In genomic region chr19:35549174-35549788, GRCh38 we compare ENCODE assay signal across 9 cellular contexts. TPM values are rescaled to one million over a fixed set of nuclear protein-coding genes. Genes with fewer than 3 reads are reported as not detected.
DNase-seq lines count a peak whose midpoint lies in the region; ATAC-seq, FAIRE-seq and TF ChIP-seq lines count a peak whose summit lies in the region.
"Had no signal": no experiment of that assay in that cellular context is flagged by ENCODE, and none has a peak within 500 bp of the region (broad histone marks: within the 10 kb centered on the region; RNA-seq: fewer than 3 reads in every experiment).

No MANE protein-coding gene starts in this region.

- ATAC-seq in HG03095 (IDR thresholded peaks at IDR 0.05; ENCODE audit: unreplicated experiment) = no peak
- no peak for ATAC-seq in GM18870 (IDR thresholded peaks at IDR 0.05; ENCODE audit: unreplicated experiment)

- H3K79me2 ChIP-seq in endothelial cell of umbilical vein (ENCODE audit: control insufficient read depth, insufficient read depth, low read length) (peaks cover 15% of the 10 kb centered on the region), neural progenitor cell (ENCODE audit: low read depth) (peaks cover 27% of the 10 kb centered on the region)

- peaks cover 29% of the 10 kb centered on the region for H3K4me1 Mint-ChIP-seq in neural progenitor cell

- H3K4me3 ChIP-seq in endothelial cell of umbilical vein (replicated peaks in 1 of 3; ENCODE audit: insufficient read depth in 1 of 3, low read depth in 1 of 3, low read length in 3 of 3) = no peak overlapping the region
- H3K4me3 ChIP-seq in neural progenitor cell = no peak overlapping the region

- FAIRE-seq in endothelial cell of umbilical vein (lab: Jason Lieb, UNC) = peak; percentile 72

- no peak overlapping the region for H3K27ac ChIP-seq in endothelial cell of umbilical vein (ENCODE audit: insufficient read depth, low read depth, low read length)
- no peak overlapping the region for H3K27ac ChIP-seq in neural progenitor cell

- H2AFZ ChIP-seq in endothelial cell of umbilical vein (ENCODE audit: low read depth, low read length) = no peak overlapping the region
- no peak overlapping the region for H2AFZ ChIP-seq in neural progenitor cell (replicated peaks)

- H3K27ac Mint-ChIP-seq in neural progenitor cell = peak overlapping the region; percentile 20

- no peaks in the 10 kb centered on the region for H3K36me3 ChIP-seq in endothelial cell of umbilical vein (ENCODE audit: control insufficient read depth in 2 of 2, extremely low read depth in 1 of 2, insufficient read depth in 2 of 2, low read length in 2 of 2)
- no peaks in the 10 kb centered on the region for H3K36me3 ChIP-seq in neural progenitor cell

- H3K4me2 ChIP-seq in endothelial cell of umbilical vein (ENCODE audit: insufficient read depth, low read length) = no peak overlapping the region
- no peak overlapping the region for H3K4me2 ChIP-seq in neural progenitor cell

- no TSS peak for BruUV-seq in endothelial cell of umbilical vein (replicated peaks; lab: Mats Ljungman, UMichigan)

- H3K36me3 Mint-ChIP-seq in neural progenitor cell = peaks cover 3% of the 10 kb centered on the region

- peak overlapping the region; percentile 38 for H3K4me3 Mint-ChIP-seq in neural progenitor cell

- CTCF ChIA-PET in endothelial cell of umbilical vein (lab: Charles Lee) = interaction anchor here (1.0 to 2.8 kb wide), 8 partner anchors 8 to 99 kb away, joined by 3 to 18 read pairs (median 6); partner anchors contain the start of genes ATP4A and COX6B1

- no peaks in the 10 kb centered on the region for H3K27me3 ChIP-seq in endothelial cell of umbilical vein (ENCODE audit: control insufficient read depth in 2 of 2, insufficient read depth in 2 of 2, low read length in 2 of 2)
- peaks cover 1% of the 10 kb centered on the region for H3K27me3 ChIP-seq in neural progenitor cell

- intact Hi-C loops in endothelial cell of umbilical vein (cut with micrococcal nuclease) = loop anchor here (1.0 to 5.0 kb wide), 3 partner anchors 78 to 168 kb away; partner anchors contain the start of gene RBM42

- no peak for TF ChIP-seq POLR2A in endothelial cell of umbilical vein (IDR thresholded peaks at IDR 0.05; ENCODE audit: low read depth, low read length)

- in situ Hi-C loops in Caki2 (cut with HindIII; ENCODE audit: low pct_unique_long_range_greater_than_20kb, low sequenced_read_pairs) = no loop called here

- no peak overlapping the region for H3K9ac ChIP-seq in endothelial cell of umbilical vein (replicated peaks; ENCODE audit: extremely low read depth, insufficient read depth, low read length)
- no peak overlapping the region for H3K9ac ChIP-seq in neural progenitor cell

- POLR2A ChIA-PET in endothelial cell of umbilical vein (lab: Charles Lee) = no interaction called here

- no peaks in the 10 kb centered on the region for H3F3A ChIP-seq in neural progenitor cell (ENCODE audit: low read depth)

- H3K9me3 ChIP-seq in endothelial cell of umbilical vein (replicated peaks; ENCODE audit: control insufficient read depth, insufficient read depth, low read length) (no peaks in the 10 kb centered on the region), neural progenitor cell (ENCODE audit: low read depth) (no peaks in the 10 kb centered on the region)

- H3K9me3 Mint-ChIP-seq in neural progenitor cell = no peaks in the 10 kb centered on the region

- DNase-seq in Caki2 (ENCODE audit: low read depth) (peak; percentile 52), HPDE6-E6E7 (ENCODE audit: extremely low spot score) (peak; percentile 59), NOMO-1 (lab: John Stamatoyannopoulos, UW; ENCODE audit: unreplicated experiment in 2 of 2) (peak; percentile 48), endothelial cell of umbilical vein (ENCODE audit: low read depth, low spot score) (peak; percentile 48), neural progenitor cell (ENCODE audit: low spot score) (peak; percentile 91)
- peak; percentile 21 to 26 for DNase-seq in activated CD8-positive, alpha-beta memory T cell treated with anti-CD3 and anti-CD28 coated beads for 1 hour (ENCODE audit: extremely low read depth in 1 of 2, low read depth in 1 of 2)

- H3K27me3 Mint-ChIP-seq in neural progenitor cell (ENCODE audit: insufficient read depth, low read depth) = peaks cover 6% of the 10 kb centered on the region

- H3K4me1 ChIP-seq in endothelial cell of umbilical vein (ENCODE audit: control insufficient read depth, extremely low read depth, insufficient read depth, low read length) (peaks cover 16% of the 10 kb centered on the region), neural progenitor cell (peaks cover 11% of the 10 kb centered on the region)

- H4K20me1 ChIP-seq in endothelial cell of umbilical vein (replicated peaks; ENCODE audit: control insufficient read depth, extremely low read depth, insufficient read depth, low read length) = no peaks in the 10 kb centered on the region
- peaks cover 18% of the 10 kb centered on the region for H4K20me1 ChIP-seq in neural progenitor cell (ENCODE audit: low read depth)

- dilution Hi-C loops in endothelial cell of umbilical vein (cut with MboI; ENCODE audit: extremely low pct_ligation_motif_present, low sequenced_read_pairs) = no loop called here

- no peaks in the 10 kb centered on the region for H3K9me1 ChIP-seq in endothelial cell of umbilical vein (replicated peaks; ENCODE audit: control insufficient read depth, extremely low read depth, insufficient read depth, low read length)

- TF ChIP-seq CTCF in endothelial cell of umbilical vein (IDR thresholded peaks at IDR 0.05; ENCODE audit: extremely low read depth in 1 of 2, insufficient read depth in 1 of 2, low read depth in 1 of 2, low read length in 2 of 2) (peak; percentile 65 to 77), neural progenitor cell (IDR thresholded peaks at IDR 0.05) (peak; percentile 75)

TF ChIP-seq in endothelial cell of umbilical vein, 7 proteins besides CTCF, POLR2A, EP300 and RAD21 (continues in another document):
- TF ChIP-seq FOS (IDR thresholded peaks at IDR 0.05; ENCODE audit: borderline replicate concordance, insufficient read depth, low read length) = no peak

RNA-seq across cellular contexts. Expression of gene TMEM147, which starts 3.9 kb away (rescaled TPM):
- 218 and 221 TPM in 2 replicates for total RNA-seq in Caki2 (2014; rRNA removed; shearing (Covaris generic); ENCODE audit: low replicate concordance)
- total RNA-seq in endothelial cell of umbilical vein = 75.8 and 76.1 TPM in 2 replicates
- 214 and 246 TPM in 2 replicates for polyA plus RNA-seq in endothelial cell of umbilical vein
- polyA plus RNA-seq in endothelial cell of umbilical vein (2011; cell fraction: cytosol; rRNA removed) = 139 and 141 TPM in 2 replicates
- polyA plus RNA-seq in endothelial cell of umbilical vein (2011; cell fraction: nucleus; rRNA removed) = 67.0 and 76.7 TPM in 2 replicates
- 120 and 124 TPM in 2 replicates for polyA plus RNA-seq in endothelial cell of umbilical vein (2012)
- polyA minus RNA-seq in endothelial cell of umbilical vein = 153 and 162 TPM in 2 replicates
- polyA minus RNA-seq in endothelial cell of umbilical vein (2011; cell fraction: cytosol; rRNA and poly(A)+ RNA removed) = 103 TPM
- polyA minus RNA-seq in endothelial cell of umbilical vein (2011; cell fraction: nucleus; rRNA and poly(A)+ RNA removed) = 14.3 and 22.6 TPM in 2 replicates
- 57.8 and 81.7 TPM in 2 replicates for total RNA-seq in neural progenitor cell (ENCODE audit: low replicate concordance)

RNA-seq across cellular contexts. Expression of gene ATP4A, which starts 14.2 kb away (rescaled TPM):
- total RNA-seq in Caki2 (2014; rRNA removed; shearing (Covaris generic); ENCODE audit: low replicate concordance) = not detected in 2 replicates
- total RNA-seq in endothelial cell of umbilical vein (not detected in 2 replicates), neural progenitor cell (ENCODE audit: low replicate concordance) (0.12 TPM in 1 of 2 replicates, not detected in the other)
- polyA plus RNA-seq in endothelial cell of umbilical vein = not detected in 2 replicates
- polyA plus RNA-seq in endothelial cell of umbilical vein (2011; cell fraction: cytosol; rRNA removed) = not detected in 2 replicates
- not detected in 2 replicates for polyA plus RNA-seq in endothelial cell of umbilical vein (2011; cell fraction: nucleus; rRNA removed)
- not detected in 2 replicates for polyA plus RNA-seq in endothelial cell of umbilical vein (2012)
- polyA minus RNA-seq in endothelial cell of umbilical vein = not detected in 2 replicates
- not detected for polyA minus RNA-seq in endothelial cell of umbilical vein (2011; cell fraction: cytosol; rRNA and poly(A)+ RNA removed)
- polyA minus RNA-seq in endothelial cell of umbilical vein (2011; cell fraction: nucleus; rRNA and poly(A)+ RNA removed) = not detected in 2 replicates
- total RNA-seq: T-helper 2 cell treated with Interferon-gamma antibody and Interleukin-4, amounts not matched to agents 100 ng/mL and 5 ng/mL, for 36 hours had no signal

RNA-seq across cellular contexts. Expression of gene GAPDHS, which starts 16.0 kb away (rescaled TPM):
- not detected in 2 replicates for total RNA-seq in Caki2 (2014; rRNA removed; shearing (Covaris generic); ENCODE audit: low replicate concordance)
- total RNA-seq in endothelial cell of umbilical vein (not detected in 2 replicates), neural progenitor cell (ENCODE audit: low replicate concordance) (not detected in 2 replicates)
- polyA plus RNA-seq in endothelial cell of umbilical vein = not detected in 2 replicates
- not detected in 2 replicates for polyA plus RNA-seq in endothelial cell of umbilical vein (2011; cell fraction: cytosol; rRNA removed)
- polyA plus RNA-seq in endothelial cell of umbilical vein (2011; cell fraction: nucleus; rRNA removed) = not detected in 2 replicates
- not detected in 2 replicates for polyA plus RNA-seq in endothelial cell of umbilical vein (2012)
- polyA minus RNA-seq in endothelial cell of umbilical vein = not detected in 2 replicates
- not detected for polyA minus RNA-seq in endothelial cell of umbilical vein (2011; cell fraction: cytosol; rRNA and poly(A)+ RNA removed)
- not detected in 2 replicates for polyA minus RNA-seq in endothelial cell of umbilical vein (2011; cell fraction: nucleus; rRNA and poly(A)+ RNA removed)
- total RNA-seq: T-helper 2 cell treated with Interferon-gamma antibody and Interleukin-4, amounts not matched to agents 100 ng/mL and 5 ng/mL, for 36 hours had no signal

RNA-seq across cellular contexts. Expression of gene SBSN, which starts 21.2 kb away (rescaled TPM):
- not detected in 2 replicates for total RNA-seq in Caki2 (2014; rRNA removed; shearing (Covaris generic); ENCODE audit: low replicate concordance)
- total RNA-seq in endothelial cell of umbilical vein = not detected in 2 replicates
- polyA plus RNA-seq in endothelial cell of umbilical vein = not detected in 2 replicates
- not detected in 2 replicates for polyA plus RNA-seq in endothelial cell of umbilical vein (2011; cell fraction: cytosol; rRNA removed)
- polyA plus RNA-seq in endothelial cell of umbilical vein (2011; cell fraction: nucleus; rRNA removed) = 0.07 TPM in 1 of 2 replicates, not detected in the other
- polyA plus RNA-seq in endothelial cell of umbilical vein (2012) = not detected in 2 replicates
- not detected in 2 replicates for polyA minus RNA-seq in endothelial cell of umbilical vein
- polyA minus RNA-seq in endothelial cell of umbilical vein (2011; cell fraction: cytosol; rRNA and poly(A)+ RNA removed) = not detected
- not detected in 2 replicates for polyA minus RNA-seq in endothelial cell of umbilical vein (2011; cell fraction: nucleus; rRNA and poly(A)+ RNA removed)
- not detected in 2 replicates for total RNA-seq in neural progenitor cell (ENCODE audit: low replicate concordance)
- total RNA-seq: T-helper 2 cell treated with Interferon-gamma antibody and Interleukin-4, amounts not matched to agents 100 ng/mL and 5 ng/mL, for 36 hours had no signal

RNA-seq across cellular contexts. Expression of gene DMKN, which starts 35.8 kb away (rescaled TPM):
- total RNA-seq in Caki2 (2014; rRNA removed; shearing (Covaris generic); ENCODE audit: low replicate concordance) = not detected in 2 replicates
- total RNA-seq in endothelial cell of umbilical vein = not detected in 2 replicates
- polyA plus RNA-seq in endothelial cell of umbilical vein = not detected in 2 replicates
- polyA plus RNA-seq in endothelial cell of umbilical vein (2011; cell fraction: cytosol; rRNA removed) = not detected in 2 replicates
- not detected in 2 replicates for polyA plus RNA-seq in endothelial cell of umbilical vein (2011; cell fraction: nucleus; rRNA removed)
- not detected in 2 replicates for polyA plus RNA-seq in endothelial cell of umbilical vein (2012)
- polyA minus RNA-seq in endothelial cell of umbilical vein = not detected in 2 replicates
- polyA minus RNA-seq in endothelial cell of umbilical vein (2011; cell fraction: cytosol; rRNA and poly(A)+ RNA removed) = 17.7 TPM
- polyA minus RNA-seq in endothelial cell of umbilical vein (2011; cell fraction: nucleus; rRNA and poly(A)+ RNA removed) = not detected in 2 replicates
- 175 and 208 TPM in 2 replicates for total RNA-seq in neural progenitor cell (ENCODE audit: low replicate concordance)
- total RNA-seq: T-helper 2 cell treated with Interferon-gamma antibody and Interleukin-4, amounts not matched to agents 100 ng/mL and 5 ng/mL, for 36 hours had no signal

Comparison
In these comparisons a context has a peak if more than half of its experiments do, and no peak if none do; other contexts are left out.
1. DNase-seq: peak in every context shown above with its lines; median percentile 91 in neural progenitor cell; 59 in HPDE6-E6E7; 52 in Caki2; 48 in NOMO-1; 48 in endothelial cell of umbilical vein; 24 in activated CD8-positive, alpha-beta memory T cell treated with anti-CD3 and anti-CD28 coated beads for 1 hour.